ENCODE assay signal across 9 cellular contexts in genomic region chr13:80873589-80873988, GRCh38.
DNase-seq lines count a peak whose midpoint lies in the region; ATAC-seq and TF ChIP-seq lines count a peak whose summit lies in the region.
"Had no signal": no experiment of that assay in that cellular context is flagged by ENCODE, and none has a peak within 500 bp of the region (broad histone marks: within the 10 kb centered on the region; RNA-seq: fewer than 3 reads in every experiment).

No MANE protein-coding gene starts in this region.

- no peak overlapping the region for H3K4me3 Mint-ChIP-seq in activated CD4-positive, alpha-beta T cell treated with anti-CD3 and anti-CD28 coated beads for 36 hours
- H3K4me3 Mint-ChIP-seq in WTC11: no peak overlapping the region

- peak; percentile 70 for ATAC-seq in activated CD4-positive, alpha-beta T cell treated with anti-CD3 and anti-CD28 coated beads for 36 hours
- ATAC-seq in HG02870 (IDR thresholded peaks at IDR 0.05; ENCODE audit: unreplicated experiment) (peak; percentile 100), WTC11 (no peak)

- no peaks in the 10 kb centered on the region for H3K9me3 Mint-ChIP-seq in activated CD4-positive, alpha-beta T cell treated with anti-CD3 and anti-CD28 coated beads for 36 hours (ENCODE audit: low read depth)
- H3K9me3 Mint-ChIP-seq in WTC11: no peaks in the 10 kb centered on the region

- H3K4me1 Mint-ChIP-seq in activated CD4-positive, alpha-beta T cell treated with anti-CD3 and anti-CD28 coated beads for 36 hours: no peaks in the 10 kb centered on the region
- peaks cover 12% of the 10 kb centered on the region for H3K4me1 Mint-ChIP-seq in WTC11

- POLR2A ChIA-PET in activated CD4-positive, alpha-beta T cell treated with anti-CD3 and anti-CD28 coated beads for 36 hours (lab: Charles Lee): no interaction called here
- POLR2A ChIA-PET in WTC11 (lab: Charles Lee): no interaction called here

- intact Hi-C loops in activated CD4-positive, alpha-beta T cell treated with anti-CD3 and anti-CD28 coated beads for 36 hours (cut with DNase I, micrococcal nuclease): no loop called here
- intact Hi-C loops in posterior vena cava (cut with DNase I): no loop called here

- H3K27me3 Mint-ChIP-seq in activated CD4-positive, alpha-beta T cell treated with anti-CD3 and anti-CD28 coated beads for 36 hours: no peaks in the 10 kb centered on the region
- peaks cover 15% of the 10 kb centered on the region for H3K27me3 Mint-ChIP-seq in WTC11 (ENCODE audit: low read depth)

- TF ChIP-seq CTCF in WTC11 (IDR thresholded peaks at IDR 0.05): no peak

- H3K36me3 Mint-ChIP-seq in activated CD4-positive, alpha-beta T cell treated with anti-CD3 and anti-CD28 coated beads for 36 hours (ENCODE audit: low read depth): no peaks in the 10 kb centered on the region
- no peaks in the 10 kb centered on the region for H3K36me3 Mint-ChIP-seq in WTC11

- H3K27ac Mint-ChIP-seq in activated CD4-positive, alpha-beta T cell treated with anti-CD3 and anti-CD28 coated beads for 36 hours: no peak overlapping the region
- no peak overlapping the region for H3K27ac Mint-ChIP-seq in WTC11

- peak; percentile 34 for DNase-seq in activated CD4-positive, alpha-beta T cell treated with anti-CD3 and anti-CD28 coated beads for 36 hours
- no peak for DNase-seq in activated CD4-positive, alpha-beta T cell treated with anti-CD3 and anti-CD28 coated beads, Interleukin-2, amount 50 U/mL, for 4 hours
- DNase-seq in NOMO-1 (lab: John Stamatoyannopoulos, UW; ENCODE audit: unreplicated experiment in 2 of 2): peak; percentile 82 to 98
- peak; percentile 49 for DNase-seq in posterior vena cava (ENCODE audit: low spot score)
- DNase-seq in RPMI8226: no peak
- DNase-seq in effector CD8-positive, alpha-beta T cell (lab: John Stamatoyannopoulos, UW): no peak
- DNase-seq in WTC11 (ENCODE audit: low spot score): no peak
- DNase-seq: thyroid gland had no signal

- CTCF ChIA-PET in activated CD4-positive, alpha-beta T cell treated with anti-CD3 and anti-CD28 coated beads for 36 hours (lab: Charles Lee): interaction anchor here (0.9 kb wide), 1 partner anchor 105 kb away, joined by 3 read pairs; no protein-coding TSS in a partner anchor
- CTCF ChIA-PET in WTC11 (lab: Charles Lee): no interaction called here

TF ChIP-seq in WTC11, 78 proteins besides CTCF, POLR2A, EP300 and RAD21 (continues in another document):
- TF ChIP-seq ZNF219 (CRISPR knock-in tag; IDR thresholded peaks at IDR 0.05; ENCODE audit: borderline replicate concordance) (no peak), ZNF317 (CRISPR knock-in tag; IDR thresholded peaks at IDR 0.05; ENCODE audit: borderline replicate concordance, low read depth) (no peak), ZNF512 (CRISPR knock-in tag; IDR thresholded peaks at IDR 0.05; ENCODE audit: borderline replicate concordance) (no peak), NR2C2 (CRISPR knock-in tag; IDR thresholded peaks at IDR 0.05) (no peak), HMGA2 (CRISPR knock-in tag; IDR thresholded peaks at IDR 0.05) (no peak), ZNF138 (CRISPR knock-in tag; conservative IDR thresholded peaks at IDR 0.05) (no peak), SOX15 (CRISPR knock-in tag; IDR thresholded peaks at IDR 0.05) (no peak), ZSCAN18 (CRISPR knock-in tag; IDR thresholded peaks at IDR 0.05) (no peak), FOXP1 (CRISPR knock-in tag; IDR thresholded peaks at IDR 0.05; ENCODE audit: borderline replicate concordance) (no peak), STAT6 (CRISPR knock-in tag; conservative IDR thresholded peaks at IDR 0.05; ENCODE audit: low read depth) (no peak), IRF2 (CRISPR knock-in tag; IDR thresholded peaks at IDR 0.05; ENCODE audit: borderline replicate concordance, low read depth) (no peak), ATF2 (CRISPR knock-in tag; IDR thresholded peaks at IDR 0.05; ENCODE audit: borderline replicate concordance, low read depth) (no peak), AFF4 (CRISPR knock-in tag; IDR thresholded peaks at IDR 0.05; ENCODE audit: borderline replicate concordance) (no peak), FOXJ3 (CRISPR knock-in tag; IDR thresholded peaks at IDR 0.05; ENCODE audit: borderline replicate concordance) (no peak), JAZF1 (CRISPR knock-in tag; IDR thresholded peaks at IDR 0.05) (no peak)

Comparison
In these comparisons a context has a peak if more than half of its experiments do, and no peak if none do; other contexts are left out.
1. DNase-seq: peak in activated CD4-positive, alpha-beta T cell treated with anti-CD3 and anti-CD28 coated beads for 36 hours (single experiment), NOMO-1 (2 of 2) and posterior vena cava (single experiment); none in activated CD4-positive, alpha-beta T cell treated with anti-CD3 and anti-CD28 coated beads, Interleukin-2, amount 50 U/mL, for 4 hours (0 of 2), RPMI8226 (single experiment), effector CD8-positive, alpha-beta T cell (single experiment) and WTC11 (single experiment).